ENCODE assay signal across 17 cellular contexts in genomic region chrY:8994001-8994400, GRCh38.
DNase-seq lines count a peak whose midpoint lies in the region; ATAC-seq and TF ChIP-seq lines count a peak whose summit lies in the region.
"Had no signal": no experiment of that assay in that cellular context is flagged by ENCODE, and none has a peak within 500 bp of the region (broad histone marks: within the 10 kb centered on the region; RNA-seq: fewer than 3 reads in every experiment).

No MANE protein-coding gene starts in this region.

- TF ChIP-seq POLR2A in body of pancreas (IDR thresholded peaks at IDR 0.05): no peak

- H3K27me3 ChIP-seq in body of pancreas: no peaks in the 10 kb centered on the region

- H3K36me3 ChIP-seq in body of pancreas (replicated peaks in 1 of 2; ENCODE audit: insufficient read depth in 1 of 2, low read depth in 2 of 2): no peaks in the 10 kb centered on the region

- peak; percentile 50 for ATAC-seq in body of pancreas
- ATAC-seq in GM21447 (IDR thresholded peaks at IDR 0.05; ENCODE audit: unreplicated experiment): no peak
- ATAC-seq: A549 had no signal

- H3K27ac ChIP-seq in body of pancreas: no peak overlapping the region
- H3K27ac ChIP-seq: A549, HL-60 had no signal

- H3K4me1 ChIP-seq in body of pancreas: no peaks in the 10 kb centered on the region
- H3K4me1 ChIP-seq: A549 had no signal

- H3K9me3 ChIP-seq in body of pancreas: no peaks in the 10 kb centered on the region
- H3K9me3 ChIP-seq: A549 had no signal

- H3K4me3 ChIP-seq in body of pancreas: no peak overlapping the region
- H3K4me3 ChIP-seq: A549 had no signal

- DNase-seq in Ammon's horn (ENCODE audit: low spot score) (peak; percentile 61), body of pancreas (peak in 2 of 4 donors; percentile 15 to 23), medulla oblongata (ENCODE audit: extremely low spot score) (peak; percentile 37), superior temporal gyrus (ENCODE audit: extremely low spot score) (peak; percentile 28), NCI-H774 (lab: John Stamatoyannopoulos, UW) (no peak), RKO (ENCODE audit: low spot score) (no peak)
- no peak for DNase-seq in central memory CD4-positive, alpha-beta T cell
- DNase-seq: AML-193; Calu3; CD4-positive, CD25-positive, alpha-beta regulatory T cell; DMS79 treated with DMSO at 0.1 percent for 48 hours; GF-D8; HFFc6; NCI-H146 had no signal

- no peak for TF ChIP-seq CTCF in body of pancreas (IDR thresholded peaks at IDR 0.05)

- WGBS in body of pancreas, 2 donors: 40 to 58% methylated on average over 1 to 2 of the region's 2 CpGs

- intact Hi-C loops in body of pancreas (cut with DNase I): no loop called here

Comparison
In these comparisons a context has a peak if more than half of its experiments do, and no peak if none do; other contexts are left out.
1. DNase-seq: peak in Ammon's horn (single experiment), medulla oblongata (single experiment) and superior temporal gyrus (single experiment); none in NCI-H774 (single experiment), central memory CD4-positive, alpha-beta T cell (single experiment) and RKO (single experiment).